In the genomic region with DNA sequence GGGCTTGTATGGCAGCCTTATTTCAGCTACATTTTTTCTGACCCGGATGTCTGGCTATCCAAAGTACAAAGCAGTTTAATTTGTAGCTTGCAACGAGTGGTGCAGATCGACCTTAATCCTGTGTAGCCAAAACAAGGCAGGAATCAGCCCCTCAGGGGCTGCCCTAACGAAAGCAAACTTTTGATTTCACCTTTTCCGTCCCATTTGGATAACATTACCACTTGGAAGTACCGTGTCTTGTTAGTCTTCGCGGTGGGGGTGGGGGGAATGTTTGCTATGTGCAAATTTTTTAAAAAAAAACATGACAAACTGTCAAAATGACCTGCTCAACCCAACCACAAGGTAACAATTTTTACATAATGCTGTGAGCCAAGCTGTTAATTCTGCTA, we compare ENCODE assay signal across 8 cellular contexts. TPM values are rescaled to one million over a fixed set of nuclear protein-coding genes. Genes with fewer than 3 reads are reported as not detected.
DNase-seq lines count a peak whose midpoint lies in the region; ATAC-seq and TF ChIP-seq lines count a peak whose summit lies in the region.

No MANE protein-coding gene starts in this region.

- H3K4me3 Mint-ChIP-seq in dendritic cell treated with granulocyte-macrophage colony-stimulating factor and Interleukin-4, amounts not matched to agents 40 ng/mL and 50 ng/mL, for 4 days: peak overlapping the region; percentile 98
- peak overlapping the region in 7 of 10 donors; percentile 90 to 99 (median 94) for H3K4me3 Mint-ChIP-seq in naive thymus-derived CD4-positive, alpha-beta T cell

- H4K20me1 ChIP-seq in Loucy (ENCODE audit: insufficient read depth, low read length, poor library complexity, severe bottlenecking): peaks cover 56% of the 10 kb centered on the region

- H3K9me2 ChIP-seq in Loucy (replicated peaks; ENCODE audit: low read depth, low read length): no peaks in the 10 kb centered on the region

- H3K36me3 ChIP-seq in BE2C (peaks cover 22% of the 10 kb centered on the region), Loucy (ENCODE audit: insufficient read depth, low read length) (peaks cover 20% of the 10 kb centered on the region)
- peaks cover 0 to 5% (median 4%) of the 10 kb centered on the region in 3 experiments for H3K36me3 ChIP-seq in naive thymus-derived CD4-positive, alpha-beta T cell (ENCODE audit: control insufficient read depth in 2 of 3, insufficient read depth in 3 of 3, low read length in 3 of 3)

- peak overlapping the region; percentile 91 for H3K27ac ChIP-seq in naive thymus-derived CD4-positive, alpha-beta T cell (ENCODE audit: low read depth, low read length)
- H3K27ac ChIP-seq in foreskin keratinocyte: no peak overlapping the region

- H3K4me1 ChIP-seq in BE2C: no peaks in the 10 kb centered on the region
- H3K4me1 ChIP-seq in Loucy (ENCODE audit: insufficient read depth, low read length, poor library complexity, severe bottlenecking): peaks cover 61% of the 10 kb centered on the region
- peaks cover 44 to 50% of the 10 kb centered on the region in 2 donors for H3K4me1 ChIP-seq in naive thymus-derived CD4-positive, alpha-beta T cell (ENCODE audit: control insufficient read depth in 2 of 2, insufficient read depth in 2 of 2, low read length in 2 of 2)
- peaks cover 16% of the 10 kb centered on the region for H3K4me1 ChIP-seq in foreskin keratinocyte

- peak overlapping the region; percentile 92 for H3K27ac Mint-ChIP-seq in dendritic cell treated with granulocyte-macrophage colony-stimulating factor and Interleukin-4, amounts not matched to agents 40 ng/mL and 50 ng/mL, for 4 days
- H3K27ac Mint-ChIP-seq in naive thymus-derived CD4-positive, alpha-beta T cell: peak overlapping the region in 5 of 9 donors; percentile 95 to 98 (median 97)

- peaks cover 34% of the 10 kb centered on the region for H3K36me3 Mint-ChIP-seq in dendritic cell treated with granulocyte-macrophage colony-stimulating factor and Interleukin-4, amounts not matched to agents 40 ng/mL and 50 ng/mL, for 4 days (ENCODE audit: low read depth)
- peaks cover 0 to 39% (median 9%) of the 10 kb centered on the region in 5 donors for H3K36me3 Mint-ChIP-seq in naive thymus-derived CD4-positive, alpha-beta T cell

- H3K4me1 Mint-ChIP-seq in dendritic cell treated with granulocyte-macrophage colony-stimulating factor and Interleukin-4, amounts not matched to agents 40 ng/mL and 50 ng/mL, for 4 days (ENCODE audit: low read depth): peaks cover 36% of the 10 kb centered on the region
- H3K4me1 Mint-ChIP-seq in naive thymus-derived CD4-positive, alpha-beta T cell: peaks cover 33 to 57% (median 49%) of the 10 kb centered on the region in 7 donors

- no peaks in the 10 kb centered on the region for H3K9me3 Mint-ChIP-seq in dendritic cell treated with granulocyte-macrophage colony-stimulating factor and Interleukin-4, amounts not matched to agents 40 ng/mL and 50 ng/mL, for 4 days
- peaks cover 0 to 2% (median 0%) of the 10 kb centered on the region in 11 donors for H3K9me3 Mint-ChIP-seq in naive thymus-derived CD4-positive, alpha-beta T cell

- H3K79me2 ChIP-seq in Loucy (ENCODE audit: insufficient read depth, low read length): peaks cover 77% of the 10 kb centered on the region

- H3K9ac ChIP-seq in Loucy (ENCODE audit: low read depth, low read length, poor library complexity, severe bottlenecking): peak overlapping the region; percentile 99

- ATAC-seq in naive thymus-derived CD4-positive, alpha-beta T cell: no peak
- ATAC-seq in foreskin keratinocyte (no peak), GM18907 (IDR thresholded peaks at IDR 0.05; ENCODE audit: unreplicated experiment) (no peak)

- H3K9me3 ChIP-seq in BE2C: no peaks in the 10 kb centered on the region
- H3K9me3 ChIP-seq in Loucy (ENCODE audit: insufficient read depth, low read depth, low read length): no peaks in the 10 kb centered on the region
- no peaks in the 10 kb centered on the region for H3K9me3 ChIP-seq in naive thymus-derived CD4-positive, alpha-beta T cell (ENCODE audit: control insufficient read depth in 2 of 3, low read length in 3 of 3)

- intact Hi-C loops in dendritic cell treated with granulocyte-macrophage colony-stimulating factor and Interleukin-4, amounts not matched to agents 40 ng/mL and 50 ng/mL, for 4 days (cut with micrococcal nuclease): loop anchor here (5.0 to 10.0 kb wide), 2 partner anchors 35 to 1682 kb away; a partner anchor contains a TSS
- intact Hi-C loops in naive thymus-derived CD4-positive, alpha-beta T cell (cut with micrococcal nuclease): loop anchor here (2.0 to 10.0 kb wide), 7 partner anchors 18 to 1470 kb away; a partner anchor contains a TSS

- H3K4me3 ChIP-seq in BE2C (ENCODE audit: low read depth, low read length) (peak overlapping the region; percentile 81), Loucy (ENCODE audit: low read length, poor library complexity, severe bottlenecking) (peak overlapping the region; percentile 96)
- peak overlapping the region; percentile 62 for H3K4me3 ChIP-seq in naive thymus-derived CD4-positive, alpha-beta T cell (ENCODE audit: low read length)

- DNase-seq in BE2C (no peak), foreskin keratinocyte (no peak), GM10266 (ENCODE audit: extremely low spot score) (no peak)
- DNase-seq in naive thymus-derived CD4-positive, alpha-beta T cell: no peak
- no peak for DNase-seq in stimulated activated naive CD4-positive, alpha-beta T cell (lab: John Stamatoyannopoulos, UW)

- POLR2A ChIA-PET in naive thymus-derived CD4-positive, alpha-beta T cell (lab: Charles Lee): interaction anchor here (0.6 to 5.0 kb wide), 26 partner anchors 11 to 1400 kb away, joined by 3 to 80 read pairs (median 4); a partner anchor contains a TSS

- H3F3A ChIP-seq in Loucy (ENCODE audit: low read depth): peaks cover 21% of the 10 kb centered on the region

- no peak for TF ChIP-seq CTCF in BE2C (IDR thresholded peaks at IDR 0.05; ENCODE audit: low read depth, low read length)
- TF ChIP-seq CTCF in Loucy (conservative IDR thresholded peaks at IDR 0.05; ENCODE audit: low read length): no peak
- no peak for TF ChIP-seq CTCF in foreskin keratinocyte (conservative IDR thresholded peaks at IDR 0.05)
- TF ChIP-seq CTCF in GM10266 (IDR thresholded peaks at IDR 0.05; ENCODE audit: control insufficient read depth, insufficient read depth, low read depth, missing control alignments): no peak

- H3K4me2 ChIP-seq in Loucy (ENCODE audit: low read depth, low read length, poor library complexity, severe bottlenecking): peak overlapping the region; percentile 95

- H3K27me3 Mint-ChIP-seq in dendritic cell treated with granulocyte-macrophage colony-stimulating factor and Interleukin-4, amounts not matched to agents 40 ng/mL and 50 ng/mL, for 4 days: no peaks in the 10 kb centered on the region
- H3K27me3 Mint-ChIP-seq in naive thymus-derived CD4-positive, alpha-beta T cell: no peaks in the 10 kb centered on the region

- CTCF ChIA-PET in naive thymus-derived CD4-positive, alpha-beta T cell (lab: Charles Lee): interaction anchor here (0.6 to 3.7 kb wide), 10 partner anchors 49 to 384 kb away, joined by 3 to 28 read pairs (median 4); a partner anchor contains a TSS

- H2AFZ ChIP-seq in Loucy (ENCODE audit: low read length): no peak overlapping the region

- H3K27me3 ChIP-seq in BE2C: no peaks in the 10 kb centered on the region
- peaks cover 5% of the 10 kb centered on the region for H3K27me3 ChIP-seq in Loucy (ENCODE audit: insufficient read depth, low read length, poor library complexity, severe bottlenecking)
- H3K27me3 ChIP-seq in naive thymus-derived CD4-positive, alpha-beta T cell (ENCODE audit: control insufficient read depth in 2 of 2, insufficient read depth in 2 of 2, low read length in 2 of 2): no peaks in the 10 kb centered on the region
- no peaks in the 10 kb centered on the region for H3K27me3 ChIP-seq in foreskin keratinocyte

RNA-seq across cellular contexts. Expression of a gene that starts 0.8 kb away (rescaled TPM):
- polyA plus RNA-seq in BE2C (2012; ENCODE audit: insufficient read depth, insufficient read length, low read depth): 22.2 TPM
- total RNA-seq in naive thymus-derived CD4-positive, alpha-beta T cell: 10 to 100 TPM; 49.7 to 80.5 (median 54.2) TPM
- polyA plus RNA-seq in naive thymus-derived CD4-positive, alpha-beta T cell: 10 to 100 TPM; 51.1 to 60.4 TPM
- total RNA-seq in foreskin keratinocyte: 21.7 and 22.3 TPM in 2 replicates
- 4.0 and 5.4 TPM in 2 replicates for polyA plus RNA-seq in foreskin keratinocyte

RNA-seq across cellular contexts. Expression of a gene that starts 2.9 kb away (rescaled TPM):
- 582 TPM for polyA plus RNA-seq in BE2C (2012; ENCODE audit: insufficient read depth, insufficient read length, low read depth)
- total RNA-seq in naive thymus-derived CD4-positive, alpha-beta T cell: 100 to 1,000 TPM in 3 of 5 experiments, 10 to 100 TPM in 2; 82.2 to 407 (median 123) TPM
- polyA plus RNA-seq in naive thymus-derived CD4-positive, alpha-beta T cell: 100 to 1,000 TPM; 381 to 414 TPM
- 868 and 948 TPM in 2 replicates for total RNA-seq in foreskin keratinocyte
- polyA plus RNA-seq in foreskin keratinocyte: 1,114 and 1,268 TPM in 2 replicates

RNA-seq across cellular contexts. Expression of a gene that starts 53.0 kb away (rescaled TPM):
- 31.5 TPM for polyA plus RNA-seq in BE2C (2012; ENCODE audit: insufficient read depth, insufficient read length, low read depth)
- 10 to 100 TPM; 20.1 to 32.6 (median 27.4) TPM for total RNA-seq in naive thymus-derived CD4-positive, alpha-beta T cell
- polyA plus RNA-seq in naive thymus-derived CD4-positive, alpha-beta T cell: 10 to 100 TPM; 36.5 to 37.0 TPM
- 34.4 and 41.2 TPM in 2 replicates for total RNA-seq in foreskin keratinocyte
- 36.4 and 37.0 TPM in 2 replicates for polyA plus RNA-seq in foreskin keratinocyte
